25 cellular contexts compared by ENCODE assay signal in the genomic region with DNA sequence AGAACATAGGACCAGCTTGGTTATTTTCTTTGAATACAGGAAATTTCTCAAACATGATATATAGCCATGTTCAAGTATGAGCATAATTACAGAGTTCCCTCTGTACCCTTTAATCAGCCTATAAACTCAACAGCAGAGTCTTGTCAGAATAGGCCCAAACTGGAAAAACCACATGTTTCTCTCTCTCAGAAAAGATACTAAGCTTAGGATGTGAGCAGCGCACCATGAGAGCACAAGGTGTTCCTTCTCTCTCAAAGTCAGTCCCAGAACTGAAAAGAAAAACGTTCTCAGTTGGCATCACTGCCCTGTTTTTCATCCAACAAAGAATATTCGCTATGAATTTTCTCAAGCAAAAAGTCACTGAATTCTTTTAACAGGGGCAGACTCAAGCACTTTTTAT. TPM values are rescaled to one million over a fixed set of nuclear protein-coding genes. Genes with fewer than 3 reads are reported as not detected.
DNase-seq lines count a peak whose midpoint lies in the region; ATAC-seq and TF ChIP-seq lines count a peak whose summit lies in the region.
"Had no signal": no experiment of that assay in that cellular context is flagged by ENCODE, and none has a peak within 500 bp of the region (broad histone marks: within the 10 kb centered on the region; RNA-seq: fewer than 3 reads in every experiment).

No MANE protein-coding gene starts in this region.

- H3K9me3 ChIP-seq in muscle layer of duodenum (ENCODE audit: control insufficient read depth in 1 of 2, low read length in 2 of 2) (no peaks in the 10 kb centered on the region), thyroid gland (no peaks in the 10 kb centered on the region)
- H3K9me3 ChIP-seq: heart right ventricle, left lung, upper lobe of left lung had no signal

- H3K27me3 ChIP-seq in muscle layer of duodenum (ENCODE audit: low read depth, low read length) (no peaks in the 10 kb centered on the region), thyroid gland (no peaks in the 10 kb centered on the region)
- H3K27me3 ChIP-seq: heart right ventricle, left lung, upper lobe of left lung had no signal

- H3K4me1 ChIP-seq in muscle layer of duodenum (ENCODE audit: control insufficient read depth in 1 of 2, insufficient read depth in 2 of 2, low read length in 2 of 2) (peaks cover 0 to 4% of the 10 kb centered on the region in 2 donors), thyroid gland (peaks cover 0 to 11% of the 10 kb centered on the region in 2 donors)
- H3K4me1 ChIP-seq: heart right ventricle, left lung, parathyroid adenoma, upper lobe of left lung had no signal

- DNase-seq in NCI-H1417 (lab: John Stamatoyannopoulos, UW) = peak in 2 of 3 experiments; percentile 30 to 71
- DNase-seq in NCI-H1417 treated with DMSO at 0.1 percent for 48 hours (lab: John Stamatoyannopoulos, UW) = no peak
- peak; percentile 39 for DNase-seq in epithelial cell of esophagus (ENCODE audit: low read depth)
- DNase-seq in thyroid gland = peak; percentile 66 to 67
- DNase-seq in AG08395 (ENCODE audit: low spot score) = no peak
- no peak for DNase-seq in mucosa of gallbladder (ENCODE audit: low spot score)
- DNase-seq: activated CD4-positive, alpha-beta T cell treated with anti-CD3 and anti-CD28 coated beads, Interleukin-2, amount 10 ng/mL, durations not matched to agents 7 days and 5 days; activated naive CD4-positive, alpha-beta T cell treated with anti-CD3 and anti-CD28 coated beads for 36 hours; dermis blood vessel endothelial cell; GF-D8; heart right ventricle; left lung; NCI-H1930; NCI-H446; nephron progenitor cell; stimulated activated CD4-positive, alpha-beta T cell treated with anti-CD3 and anti-CD28 coated beads, Interleukin-15, amount 100 ng/mL, for 24 hours; T-helper 9 cell; upper lobe of left lung had no signal

- TF ChIP-seq POLR2A in thyroid gland (IDR thresholded peaks at IDR 0.05) = no peak

- TF ChIP-seq CTCF in epithelial cell of esophagus (IDR thresholded peaks at IDR 0.05; ENCODE audit: insufficient read depth, low read depth, low read length, missing control alignments) = no peak
- no peak for TF ChIP-seq CTCF in thyroid gland (IDR thresholded peaks at IDR 0.05)

- 31 to 35% methylated on average over 3 of the region's 3 CpGs for WGBS in thyroid gland, 2 donors

- ATAC-seq in esophagus mucosa = no peak
- ATAC-seq: left lung, Right ventricle myocardium inferior, sciatic nerve had no signal

- no peak overlapping the region for H3K4me3 ChIP-seq in epithelial cell of esophagus (ENCODE audit: low read length)
- H3K4me3 ChIP-seq in muscle layer of duodenum (ENCODE audit: low read depth in 1 of 2, low read length in 2 of 2) = no peak overlapping the region
- no peak overlapping the region for H3K4me3 ChIP-seq in thyroid gland (replicated peaks in 1 of 3)
- H3K4me3 ChIP-seq: heart right ventricle, left lung, upper lobe of left lung had no signal

- H3K36me3 ChIP-seq in muscle layer of duodenum (ENCODE audit: control insufficient read depth in 1 of 2, insufficient read depth in 2 of 2, low read length in 2 of 2) (no peaks in the 10 kb centered on the region), thyroid gland (no peaks in the 10 kb centered on the region)
- H3K36me3 ChIP-seq: heart right ventricle, left lung, upper lobe of left lung had no signal

- intact Hi-C loops in thyroid gland (cut with DNase I) = no loop called here

- H3K27ac ChIP-seq in muscle layer of duodenum (ENCODE audit: low read length) = peak overlapping the region; percentile 4
- peak overlapping the region in 2 of 3 donors; percentile 56 to 81 for H3K27ac ChIP-seq in thyroid gland
- H3K27ac ChIP-seq: heart right ventricle, left lung, parathyroid adenoma, upper lobe of left lung had no signal

RNA-seq across cellular contexts. Expression of a gene that starts 28.5 kb away (rescaled TPM):
- total RNA-seq in thyroid gland (10 to 100 TPM; 65.4 to 95.0 (median 86.2) TPM), esophagus mucosa (4.3 TPM), mucosa of gallbladder (45.0 TPM)
- total RNA-seq: A172; activated CD4-positive, alpha-beta T cell treated with anti-CD3 and anti-CD28 coated beads, Interleukin-2, amount 10 ng/mL, durations not matched to agents 7 days and 5 days; activated naive CD4-positive, alpha-beta T cell treated with anti-CD3 and anti-CD28 coated beads for 36 hours; endothelial cell of umbilical vein had no signal

Comparison
In these comparisons a context has a peak if more than half of its experiments do, and no peak if none do; other contexts are left out.
1. DNase-seq: peak in NCI-H1417 (2 of 3), epithelial cell of esophagus (single experiment) and thyroid gland (2 of 2); none in NCI-H1417 treated with DMSO at 0.1 percent for 48 hours (single experiment), AG08395 (single experiment) and mucosa of gallbladder (single experiment).